ENCODE assay signal across 16 cellular contexts in the genomic region with DNA sequence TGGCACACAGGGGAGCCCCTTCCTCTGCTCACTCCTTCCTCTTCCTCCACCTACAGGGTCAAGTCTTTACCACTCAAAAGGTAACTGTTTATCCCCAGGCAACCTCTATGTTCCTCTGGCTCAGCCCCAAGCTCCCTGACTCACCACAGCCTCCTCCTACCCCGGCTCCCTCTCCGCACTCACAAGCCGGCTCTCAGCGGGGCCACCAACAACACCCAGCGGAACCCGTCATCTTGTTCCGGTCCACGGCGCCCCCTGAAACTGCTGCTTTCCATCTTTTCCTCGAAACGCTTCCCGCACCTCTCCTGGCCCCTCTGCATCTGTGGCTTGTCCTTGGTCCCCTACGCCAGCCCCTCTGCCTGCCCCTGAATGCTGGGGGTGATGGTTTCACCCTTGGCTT. TPM values are rescaled to one million over a fixed set of nuclear protein-coding genes. Genes with fewer than 3 reads are reported as not detected.
A peak's percentile ranks its signal among the peaks of the same experiment; 100 is the strongest.
DNase-seq lines count a peak whose midpoint lies in the region; ATAC-seq, FAIRE-seq and TF ChIP-seq lines count a peak whose summit lies in the region.
"Had no signal": no experiment of that assay in that cellular context is flagged by ENCODE, and none has a peak within 500 bp of the region (broad histone marks: within the 10 kb centered on the region; RNA-seq: fewer than 3 reads in every experiment).

No MANE protein-coding gene starts in this region.

- DNase-seq in H54 (ENCODE audit: insufficient read length, low spot score) (peak; percentile 83), adrenal gland (peak in 5 of 7 donors; percentile 28 to 65 (median 47)), foreskin keratinocyte (peak in 1 of 2 donors; percentile 77), renal cortical epithelial cell (ENCODE audit: low read depth) (peak; percentile 40), GM10266 (ENCODE audit: extremely low spot score) (no peak), foreskin melanocyte (no peak), hypothalamus (lab: John Stamatoyannopoulos, UW) (no peak)
- DNase-seq: activated CD4-positive, alpha-beta T cell treated with anti-CD3 and anti-CD28 coated beads for 1 hour; activated CD8-positive, alpha-beta memory T cell treated with anti-CD3 and anti-CD28 coated beads, Interleukin-2, amount 50 U/mL, for 48 hours; activated naive CD4-positive, alpha-beta T cell treated with anti-CD3 and anti-CD28 coated beads, Interleukin-2, amount 10 ng/mL, durations not matched to agents 7 days and 5 days; central memory CD4-positive, alpha-beta T cell; heart right ventricle; left colon; NCI-H748 treated with DMSO at 0.1 percent for 48 hours had no signal

- intact Hi-C loops in adrenal gland (cut with DNase I): no loop called here

- ATAC-seq in foreskin keratinocyte (peak; percentile 77), HG02981 (IDR thresholded peaks at IDR 0.05; ENCODE audit: unreplicated experiment) (no peak)
- ATAC-seq: left colon had no signal

- no peaks in the 10 kb centered on the region for H3K27me3 ChIP-seq in adrenal gland
- no peaks in the 10 kb centered on the region for H3K27me3 ChIP-seq in foreskin keratinocyte
- H3K27me3 ChIP-seq: heart right ventricle had no signal

- H3K27ac ChIP-seq in adrenal gland (no peak overlapping the region), foreskin keratinocyte (peak overlapping the region; percentile 55)
- H3K27ac ChIP-seq: heart right ventricle had no signal

- H3K4me1 ChIP-seq in adrenal gland (replicated peaks in 1 of 2): no peaks in the 10 kb centered on the region
- peaks cover 32% of the 10 kb centered on the region for H3K4me1 ChIP-seq in foreskin keratinocyte

- TF ChIP-seq CTCF in adrenal gland (IDR thresholded peaks at IDR 0.05) (no peak), foreskin keratinocyte (conservative IDR thresholded peaks at IDR 0.05) (no peak), GM10266 (IDR thresholded peaks at IDR 0.05; ENCODE audit: control insufficient read depth, insufficient read depth, low read depth, missing control alignments) (no peak)

- no peaks in the 10 kb centered on the region for H3K9me3 ChIP-seq in adrenal gland (replicated peaks in 1 of 3)
- H3K9me3 ChIP-seq: heart right ventricle had no signal

- WGBS in adrenal gland, 4 donors: 73 to 80% (median 78%) methylated on average over 13 of the region's 13 CpGs

- H3K4me3 ChIP-seq in adrenal gland: no peak overlapping the region
- H3K4me3 ChIP-seq: heart right ventricle had no signal

- FAIRE-seq in H54 (lab: Jason Lieb, UNC): no peak
- FAIRE-seq: HTR-8/SVneo had no signal

- TF ChIP-seq POLR2A in H54 (IDR thresholded peaks at IDR 0.05; ENCODE audit: low read depth, low read length) (no peak), adrenal gland (IDR thresholded peaks at IDR 0.05) (no peak)

- H3K36me3 ChIP-seq in adrenal gland (replicated peaks in 1 of 2): no peaks in the 10 kb centered on the region

RNA-seq across cellular contexts. Expression of gene NXN, which starts 58.4 kb away (rescaled TPM):
- total RNA-seq in adrenal gland (10 to 100 TPM in 7 of 8 donors, 1 to 10 TPM in 1; 8.3 to 24.7 (median 14.4) TPM), foreskin keratinocyte (74.7 and 94.8 TPM in 2 replicates), renal cortical epithelial cell (25.5 and 57.7 TPM in 2 replicates)
- polyA plus RNA-seq in adrenal gland (1 to 10 TPM; 3.9 to 9.6 (median 5.7) TPM), foreskin keratinocyte (69.8 and 84.0 TPM in 2 replicates)

Comparison
In these comparisons a context has a peak if more than half of its experiments do, and no peak if none do; other contexts are left out.
1. DNase-seq: peak in H54 (single experiment), adrenal gland (5 of 7) and renal cortical epithelial cell (single experiment); none in GM10266 (single experiment), foreskin melanocyte (single experiment) and hypothalamus (0 of 51).